In genomic region chr9:131814714-131815113, GRCh38 we compare ENCODE assay signal across 8 cellular contexts.
"Had no signal": no experiment of that assay in that cellular context is flagged by ENCODE, and none has a peak within 500 bp of the region (broad histone marks: within the 10 kb centered on the region; RNA-seq: fewer than 3 reads in every experiment).

No MANE protein-coding gene starts in this region.

- H3K4me1 ChIP-seq: HAP-1 had no signal

- H3K36me3 Mint-ChIP-seq: IgD-negative memory B cell had no signal

- H3K4me3 Mint-ChIP-seq: GM23338, IgD-negative memory B cell had no signal

- H3K4me2 ChIP-seq: GM23338 had no signal

- DNase-seq: H7, KG1 had no signal

- H3K27ac Mint-ChIP-seq: GM23338, IgD-negative memory B cell had no signal

- H3K9me3 ChIP-seq: HAP-1 had no signal

- H3K4me3 ChIP-seq: GM23338, HAP-1 had no signal

- ATAC-seq: GM23338, HCT116 had no signal

- H3K36me3 ChIP-seq: HAP-1 had no signal

- FAIRE-seq: HepG2 had no signal

- H3K9me3 Mint-ChIP-seq: GM23338, IgD-negative memory B cell had no signal

- H2AFZ ChIP-seq: GM23338 had no signal

- H3K27ac ChIP-seq: HL-60 had no signal
